In genomic region chr17:32628645-32629044, GRCh38 we compare ENCODE assay signal across 26 cellular contexts.
"Had no signal": no experiment of that assay in that cellular context is flagged by ENCODE, and none has a peak within 500 bp of the region (broad histone marks: within the 10 kb centered on the region; RNA-seq: fewer than 3 reads in every experiment).

No MANE protein-coding gene starts in this region.

- H3K27ac ChIP-seq: SK-N-MC, WERI-Rb-1 had no signal

- FAIRE-seq: astrocyte had no signal

- H3K27ac Mint-ChIP-seq: activated CD4-positive, alpha-beta memory T cell treated with anti-CD3 and anti-CD28 coated beads, Interleukin-2, amount 10 ng/mL, durations not matched to agents 7 days and 5 days; activated CD4-positive, alpha-beta T cell treated with anti-CD3 and anti-CD28 coated beads for 36 hours; activated naive CD4-positive, alpha-beta T cell treated with anti-CD3 and anti-CD28 coated beads for 36 hours; activated naive CD8-positive, alpha-beta T cell; activated T-helper 17 cell treated with anti-CD3 and anti-CD28 coated beads, Interleukin-2, amount 50 U/mL, for 72 hours; T-cell had no signal

- H3K4me3 Mint-ChIP-seq: activated CD4-positive, alpha-beta memory T cell treated with anti-CD3 and anti-CD28 coated beads, Interleukin-2, amount 10 ng/mL, durations not matched to agents 7 days and 5 days; activated CD4-positive, alpha-beta T cell treated with anti-CD3 and anti-CD28 coated beads for 36 hours; activated naive CD4-positive, alpha-beta T cell treated with anti-CD3 and anti-CD28 coated beads for 36 hours; activated naive CD8-positive, alpha-beta T cell; activated T-helper 17 cell treated with anti-CD3 and anti-CD28 coated beads, Interleukin-2, amount 50 U/mL, for 72 hours; T-cell had no signal

- H3K4me3 ChIP-seq: SK-N-MC had no signal

- ATAC-seq: activated CD4-positive, alpha-beta T cell treated with anti-CD3 and anti-CD28 coated beads for 36 hours; activated T-helper 17 cell treated with anti-CD3 and anti-CD28 coated beads, Interleukin-2, amount 50 U/mL, for 72 hours; Panc1; Right ventricle myocardium inferior; T-cell had no signal

- H3K27me3 Mint-ChIP-seq: activated CD4-positive, alpha-beta memory T cell treated with anti-CD3 and anti-CD28 coated beads, Interleukin-2, amount 10 ng/mL, durations not matched to agents 7 days and 5 days; activated CD4-positive, alpha-beta T cell treated with anti-CD3 and anti-CD28 coated beads for 36 hours; activated naive CD8-positive, alpha-beta T cell; activated T-helper 17 cell treated with anti-CD3 and anti-CD28 coated beads, Interleukin-2, amount 50 U/mL, for 72 hours; T-cell had no signal

- H3K4me1 Mint-ChIP-seq: activated T-helper 17 cell treated with anti-CD3 and anti-CD28 coated beads, Interleukin-2, amount 50 U/mL, for 72 hours; T-cell had no signal

- H3K36me3 ChIP-seq: WERI-Rb-1 had no signal

- H3K9me3 Mint-ChIP-seq: activated naive CD4-positive, alpha-beta T cell treated with anti-CD3 and anti-CD28 coated beads for 36 hours; activated T-helper 17 cell treated with anti-CD3 and anti-CD28 coated beads, Interleukin-2, amount 50 U/mL, for 72 hours; T-cell had no signal

- DNase-seq: activated CD4-positive, alpha-beta memory T cell treated with anti-CD3 and anti-CD28 coated beads, Interleukin-2, amount 10 ng/mL, durations not matched to agents 7 days and 5 days; activated CD4-positive, alpha-beta T cell treated with anti-CD3 and anti-CD28 coated beads for 36 hours; activated CD4-positive, alpha-beta T cell treated with anti-CD3 and anti-CD28 coated beads, Interleukin-2, amount 50 U/mL, for 1 hour; activated gamma-delta T cell; activated naive CD4-positive, alpha-beta T cell treated with anti-CD3 and anti-CD28 coated beads for 36 hours; activated T-cell treated with anti-CD3 and anti-CD28 coated beads for 4 hours; activated T-cell treated with anti-CD3 and anti-CD28 coated beads, Interleukin-2, amount 50 U/mL, for 48 hours; amygdala; caudate nucleus; Karpas-422; MM.1S; NCI-H1436; NCI-H2029 treated with DMSO at 0.1 percent for 48 hours; NCI-H446; NCI-H524; NK-92 treated with Interleukin-12 subunit alpha and Interleukin-12 subunit beta, amount 100 ng/mL, for 24 hours; OCI-M1; RPMI8226; T-cell; WERI-Rb-1 had no signal
